Comparison of ENCODE assay signal across 8 cellular contexts in genomic region chr6:22145823-22146379, GRCh38.
A peak's percentile ranks its signal among the peaks of the same experiment; 100 is the strongest.
DNase-seq lines count a peak whose midpoint lies in the region; ATAC-seq and TF ChIP-seq lines count a peak whose summit lies in the region.

No MANE protein-coding gene starts in this region.

- peaks cover 34% of the 10 kb centered on the region for H3K4me1 Mint-ChIP-seq in activated CD8-positive, alpha-beta T cell treated with anti-CD3 and anti-CD28 coated beads for 36 hours (ENCODE audit: low read depth)
- peaks cover 18% of the 10 kb centered on the region for H3K4me1 Mint-ChIP-seq in CD14-positive monocyte

- TF ChIP-seq CTCF in activated CD8-positive, alpha-beta T cell treated with anti-CD3 and anti-CD28 coated beads for 36 hours (IDR thresholded peaks at IDR 0.05) = no peak
- peak in 3 of 4 experiments; percentile 24 to 32 (median 31) for TF ChIP-seq CTCF in sigmoid colon (IDR thresholded peaks at IDR 0.05)
- TF ChIP-seq CTCF in CD14-positive monocyte (IDR thresholded peaks at IDR 0.05) = no peak

- H3K4me3 Mint-ChIP-seq in activated CD8-positive, alpha-beta T cell treated with anti-CD3 and anti-CD28 coated beads for 36 hours = peak overlapping the region; percentile 60
- peak overlapping the region in 1 of 2 donors; percentile 83 for H3K4me3 Mint-ChIP-seq in CD14-positive monocyte

- H3K36me3 Mint-ChIP-seq in activated CD8-positive, alpha-beta T cell treated with anti-CD3 and anti-CD28 coated beads for 36 hours (ENCODE audit: low read depth) = no peaks in the 10 kb centered on the region
- no peaks in the 10 kb centered on the region for H3K36me3 Mint-ChIP-seq in CD14-positive monocyte

- H3K9me3 ChIP-seq in sigmoid colon = no peaks in the 10 kb centered on the region

- peak overlapping the region in 2 of 4 donors; percentile 43 to 47 for H3K4me3 ChIP-seq in sigmoid colon

- TF ChIP-seq POLR2A in sigmoid colon (IDR thresholded peaks at IDR 0.05) = no peak

- H3K36me3 ChIP-seq in sigmoid colon = no peaks in the 10 kb centered on the region

- H3K4me1 ChIP-seq in sigmoid colon = peaks cover 0 to 64% (median 51%) of the 10 kb centered on the region in 4 donors

- intact Hi-C loops in activated CD8-positive, alpha-beta T cell treated with anti-CD3 and anti-CD28 coated beads for 36 hours (cut with micrococcal nuclease) = no loop called here
- intact Hi-C loops in left cardiac atrium (cut with DNase I) (loop anchor here in 1 of 2 donors (10.0 kb wide), 1 partner anchor 551 kb away; the partner anchor contains the start of gene SOX4), sigmoid colon (cut with DNase I) (loop anchor here (5.0 to 10.0 kb wide), 3 partner anchors 151 to 554 kb away; partner anchors contain the start of gene SOX4), CD14-positive monocyte (cut with micrococcal nuclease) (no loop called here)

- POLR2A ChIA-PET in activated CD8-positive, alpha-beta T cell treated with anti-CD3 and anti-CD28 coated beads for 36 hours (lab: Charles Lee) = interaction anchor here (0.6 kb wide), 1 partner anchor 77 kb away, joined by 3 read pairs; no protein-coding TSS in a partner anchor

- peak overlapping the region; percentile 34 for H3K27ac Mint-ChIP-seq in activated CD8-positive, alpha-beta T cell treated with anti-CD3 and anti-CD28 coated beads for 36 hours
- H3K27ac Mint-ChIP-seq in CD14-positive monocyte = no peak overlapping the region

- no peaks in the 10 kb centered on the region for H3K27me3 ChIP-seq in sigmoid colon

- H3K9me3 Mint-ChIP-seq in activated CD8-positive, alpha-beta T cell treated with anti-CD3 and anti-CD28 coated beads for 36 hours = no peaks in the 10 kb centered on the region
- H3K9me3 Mint-ChIP-seq in CD14-positive monocyte = peaks cover 0 to 8% (median 0%) of the 10 kb centered on the region in 7 donors

- DNase-seq in AG08395 (ENCODE audit: low spot score) (peak; percentile 52), HT-29 (ENCODE audit: low spot score) (peak; percentile 6), left cardiac atrium (no peak), sigmoid colon (no peak), CD14-positive monocyte (ENCODE audit: low spot score) (no peak), NCI-H1436 treated with DMSO at 0.1 percent for 48 hours (lab: John Stamatoyannopoulos, UW) (no peak), NCI-H2107 (lab: John Stamatoyannopoulos, UW) (no peak)
- DNase-seq in activated CD8-positive, alpha-beta T cell treated with anti-CD3 and anti-CD28 coated beads for 36 hours = peak; percentile 6

- CTCF ChIA-PET in activated CD8-positive, alpha-beta T cell treated with anti-CD3 and anti-CD28 coated beads for 36 hours (lab: Charles Lee) = interaction anchor here (1.1 kb wide), 1 partner anchor 233 kb away, joined by 3 read pairs; no protein-coding TSS in a partner anchor

- H3K27me3 Mint-ChIP-seq in activated CD8-positive, alpha-beta T cell treated with anti-CD3 and anti-CD28 coated beads for 36 hours = peaks cover 41% of the 10 kb centered on the region
- peaks cover 6 to 18% (median 18%) of the 10 kb centered on the region in 3 donors for H3K27me3 Mint-ChIP-seq in CD14-positive monocyte (ENCODE audit: low read depth in 3 of 3)

- peak in 1 of 4 donors; percentile 30 for TF ChIP-seq EP300 in sigmoid colon (IDR thresholded peaks at IDR 0.05)

- 36 to 74% methylated on average over 5 of the region's 5 CpGs for WGBS in sigmoid colon, 2 donors

- H3K27ac ChIP-seq in sigmoid colon = peak overlapping the region in 1 of 4 donors; percentile 57

- no peak for ATAC-seq in activated CD8-positive, alpha-beta T cell treated with anti-CD3 and anti-CD28 coated beads for 36 hours
- peak; percentile 27 to 35 for ATAC-seq in left cardiac atrium

Comparison
In these comparisons a context has a peak if more than half of its experiments do, and no peak if none do; other contexts are left out.
1. DNase-seq: peak in AG08395 (single experiment), HT-29 (single experiment) and activated CD8-positive, alpha-beta T cell treated with anti-CD3 and anti-CD28 coated beads for 36 hours (single experiment); none in left cardiac atrium (single experiment), sigmoid colon (single experiment), CD14-positive monocyte (single experiment), NCI-H1436 treated with DMSO at 0.1 percent for 48 hours (single experiment) and NCI-H2107 (single experiment).
2. CTCF ChIP-seq: peak in sigmoid colon (3 of 4); none in activated CD8-positive, alpha-beta T cell treated with anti-CD3 and anti-CD28 coated beads for 36 hours (single experiment) and CD14-positive monocyte (single experiment).